ENCODE assay signal across 13 cellular contexts in genomic region chr4:98289375-98289774, GRCh38. TPM values are rescaled to one million over a fixed set of nuclear protein-coding genes. Genes with fewer than 3 reads are reported as not detected.
DNase-seq lines count a peak whose midpoint lies in the region; ATAC-seq, FAIRE-seq and TF ChIP-seq lines count a peak whose summit lies in the region.
"Had no signal": no experiment of that assay in that cellular context is flagged by ENCODE, and none has a peak within 500 bp of the region (broad histone marks: within the 10 kb centered on the region; RNA-seq: fewer than 3 reads in every experiment).

No MANE protein-coding gene starts in this region.

- TF ChIP-seq CTCF in GM10266 (IDR thresholded peaks at IDR 0.05; ENCODE audit: control insufficient read depth, insufficient read depth, low read depth, missing control alignments): no peak
- TF ChIP-seq CTCF in astrocyte (IDR thresholded peaks at IDR 0.05; ENCODE audit: insufficient read depth, low read depth, low read length): no peak
- TF ChIP-seq CTCF in omental fat pad (IDR thresholded peaks at IDR 0.05): no peak

- DNase-seq in GM10266 (ENCODE audit: extremely low spot score): peak; percentile 6
- DNase-seq in astrocyte (ENCODE audit: low read depth): no peak
- DNase-seq in cerebellum (ENCODE audit: low spot score): no peak
- no peak for DNase-seq in 8988T
- DNase-seq in omental fat pad (ENCODE audit: low spot score): no peak
- DNase-seq in mucosa of gallbladder (ENCODE audit: low spot score): no peak
- DNase-seq: DMS153, heart left ventricle, psoas muscle had no signal

- H3K4me2 ChIP-seq in astrocyte (ENCODE audit: low read length): no peak overlapping the region

- H3K4me1 ChIP-seq in astrocyte (ENCODE audit: insufficient read depth, low read length): no peaks in the 10 kb centered on the region

- H3K9ac ChIP-seq in astrocyte (ENCODE audit: low read length): no peak overlapping the region

- no peak overlapping the region for H3K4me3 Mint-ChIP-seq in astrocyte (ENCODE audit: unreplicated experiment)

- H3K27ac ChIP-seq in astrocyte (ENCODE audit: low read depth, low read length): no peak overlapping the region
- H3K27ac ChIP-seq: heart left ventricle, psoas muscle had no signal

- peaks cover 32% of the 10 kb centered on the region for H3K4me1 Mint-ChIP-seq in astrocyte (ENCODE audit: low read depth, unreplicated experiment)

- no peaks in the 10 kb centered on the region for H3K27me3 ChIP-seq in astrocyte (ENCODE audit: insufficient read depth, low read length)
- H3K27me3 ChIP-seq: heart left ventricle had no signal

- H3K36me3 ChIP-seq in astrocyte (ENCODE audit: insufficient read depth, low read length): peaks cover under 1% of the 10 kb centered on the region

- no peak overlapping the region for H3K4me3 ChIP-seq in astrocyte (ENCODE audit: insufficient read depth, low read depth, low read length)
- H3K4me3 ChIP-seq: heart left ventricle, psoas muscle had no signal

- no peak for FAIRE-seq in astrocyte (lab: Jason Lieb, UNC)
- FAIRE-seq: HepG2 had no signal

- ATAC-seq in GM21367 (IDR thresholded peaks at IDR 0.05; ENCODE audit: unreplicated experiment) (peak; percentile 82), HG03354 (IDR thresholded peaks at IDR 0.05; ENCODE audit: poor library complexity, severe bottlenecking, unreplicated experiment) (peak; percentile 80), omental fat pad (ENCODE audit: low FRiP score) (no peak)
- ATAC-seq: heart left ventricle, HepG2, psoas muscle had no signal

- no peaks in the 10 kb centered on the region for H3K9me3 ChIP-seq in astrocyte (ENCODE audit: insufficient read depth, low read depth, low read length)
- H3K9me3 ChIP-seq: heart left ventricle, psoas muscle had no signal

- no peaks in the 10 kb centered on the region for H3K9me3 Mint-ChIP-seq in astrocyte (ENCODE audit: unreplicated experiment)
- H3K9me3 Mint-ChIP-seq: activated naive CD4-positive, alpha-beta T cell treated with anti-CD3 and anti-CD28 coated beads, Interleukin-2, amount 50 U/mL, for 24 hours had no signal

- peak overlapping the region; percentile 96 for H3K27ac Mint-ChIP-seq in astrocyte (ENCODE audit: unreplicated experiment)
- H3K27ac Mint-ChIP-seq: activated naive CD4-positive, alpha-beta T cell treated with anti-CD3 and anti-CD28 coated beads, Interleukin-2, amount 50 U/mL, for 24 hours had no signal

- no peaks in the 10 kb centered on the region for H3K27me3 Mint-ChIP-seq in astrocyte (ENCODE audit: low read depth, unreplicated experiment)
- H3K27me3 Mint-ChIP-seq: activated naive CD4-positive, alpha-beta T cell treated with anti-CD3 and anti-CD28 coated beads, Interleukin-2, amount 50 U/mL, for 24 hours had no signal

- peaks cover 2% of the 10 kb centered on the region for H3K36me3 Mint-ChIP-seq in astrocyte (ENCODE audit: low read depth, unreplicated experiment)

- H3K79me2 ChIP-seq in astrocyte (ENCODE audit: insufficient read depth, low read length): peaks cover 90% of the 10 kb centered on the region

- peaks cover 31% of the 10 kb centered on the region for H4K20me1 ChIP-seq in astrocyte (ENCODE audit: insufficient read depth, low read length)

- H2AFZ ChIP-seq in astrocyte (ENCODE audit: low read depth, low read length): no peak overlapping the region

RNA-seq across cellular contexts. Expression of gene RAP1GDS1, which starts 28.2 kb away (rescaled TPM):
- total RNA-seq in astrocyte (62.0 and 64.5 TPM in 2 replicates), cerebellum (65.2 TPM), omental fat pad (10 to 100 TPM; 21.3 to 45.1 (median 34.3) TPM), mucosa of gallbladder (33.4 TPM)
